ENCODE assay signal across 17 cellular contexts in genomic region chr1:54978528-54979326, GRCh38. TPM values are rescaled to one million over a fixed set of nuclear protein-coding genes. Genes with fewer than 3 reads are reported as not detected.
A peak's percentile ranks its signal among the peaks of the same experiment; 100 is the strongest.
DNase-seq lines count a peak whose midpoint lies in the region; FAIRE-seq and TF ChIP-seq lines count a peak whose summit lies in the region.
"Had no signal": no experiment of that assay in that cellular context is flagged by ENCODE, and none has a peak within 500 bp of the region (broad histone marks: within the 10 kb centered on the region; RNA-seq: fewer than 3 reads in every experiment).

No MANE protein-coding gene starts in this region.

- H3K23ac ChIP-seq in H1 (ENCODE audit: insufficient read length), result no peak overlapping the region

- H2BK15ac ChIP-seq in H1 (ENCODE audit: low read length), result no peak overlapping the region

- H4K91ac ChIP-seq in H1 (replicated peaks; ENCODE audit: insufficient read length, low read length), result no peak overlapping the region

- no peak overlapping the region for H2AK5ac ChIP-seq in H1 (ENCODE audit: low read depth, low read length)

- peaks cover under 1 to 8% (median 7%) of the 10 kb centered on the region in 4 experiments; a peak in 6 of 7 replicates for H3K4me1 ChIP-seq in H1 (replicated peaks in 1 of 4; ENCODE audit: control insufficient read depth in 3 of 4, insufficient read depth in 4 of 4, low read length in 3 of 4)

- no peak overlapping the region for H3K56ac ChIP-seq in H1 (replicated peaks; ENCODE audit: insufficient read length, low read depth, low read length)

- no peak for TF ChIP-seq EP300 in H1 (IDR thresholded peaks at IDR 0.05; ENCODE audit: borderline replicate concordance in 1 of 2, low read depth in 2 of 2, low read length in 2 of 2)

- 88% methylated on average over 9 of the region's 9 CpGs; no CpG with 5 or more reads in 1 of the 2 experiments for WGBS in H1 (ENCODE audit: extremely low coverage in 1 of 2, insufficient coverage in 1 of 2, insufficient read length in 1 of 2, insufficient replicate concordance in 2 of 2, low coverage in 1 of 2, low lambda C conversion rate in 2 of 2, missing lambda C conversion rate in 1 of 2), 2 experiments

- H2BK120ac ChIP-seq in H1 (replicated peaks; ENCODE audit: low read depth, low read length), result no peak overlapping the region

- H2BK5ac ChIP-seq in H1 (ENCODE audit: low read depth, low read length), result no peak overlapping the region

- H3K27me3 ChIP-seq in H1 (replicated peaks in 1 of 4; ENCODE audit: control insufficient read depth in 3 of 4, extremely low read depth in 1 of 4, insufficient read depth in 3 of 4, low read length in 3 of 4), result peaks cover 0 to 29% (median 18%) of the 10 kb centered on the region in 4 experiments; a peak in 6 of 7 replicates
- H3K27me3 ChIP-seq: MG63 had no signal

- peak overlapping the region; percentile 17; the same call in 1 of the 2 replicates for H2BK12ac ChIP-seq in H1 (ENCODE audit: low read depth, low read length)

- H3K27ac ChIP-seq in H1 (ENCODE audit: low read depth, low read length), result no peak overlapping the region

- no peak for TF ChIP-seq RAD21 in H1 (IDR thresholded peaks at IDR 0.05 in 1 of 2, conservative IDR thresholded peaks at IDR 0.05 in 1 of 2; ENCODE audit: low read depth in 2 of 2, low read length in 2 of 2)

- no peak overlapping the region for H2BK20ac ChIP-seq in H1 (ENCODE audit: low read length)

- H3K4me2 ChIP-seq in H1 (ENCODE audit: insufficient read depth in 1 of 2, low read depth in 2 of 2, low read length in 2 of 2), result no peak overlapping the region

- intact Hi-C loops in posterior vena cava (cut with DNase I), result no loop called here

- DNase-seq in GM10266 (ENCODE audit: extremely low spot score) (peak; percentile 6), NCI-H69 (lab: John Stamatoyannopoulos, UW) (peak; percentile 48), H1 (ENCODE audit: low read depth in 1 of 2, low spot score in 2 of 2) (no peak), posterior vena cava (ENCODE audit: low spot score) (peak; percentile 48), NCI-H2029 treated with DMSO at 0.1 percent for 48 hours (lab: John Stamatoyannopoulos, UW) (no peak), 8988T (no peak), cerebellum (ENCODE audit: low spot score) (no peak)
- DNase-seq: CD8-positive, alpha-beta memory T cell; EL; H9; Kasumi-1; NCI-H1092 treated with DMSO at 0.1 percent for 48 hours; NCI-H774 had no signal

- no peaks in the 10 kb centered on the region for H3K79me1 ChIP-seq in H1 (ENCODE audit: low read depth, low read length)

- peaks cover 8% of the 10 kb centered on the region for H3K23me2 ChIP-seq in H1 (ENCODE audit: low read depth, low read length)

- no peak for TF ChIP-seq POLR2A in H1 (IDR thresholded peaks at IDR 0.05; ENCODE audit: control extremely low read depth in 1 of 2, low read depth in 2 of 2, low read length in 2 of 2)

- no peaks in the 10 kb centered on the region for H3K36me3 ChIP-seq in H1 (ENCODE audit: control insufficient read depth in 2 of 4, insufficient read depth in 4 of 4, low read length in 3 of 4)
- H3K36me3 ChIP-seq: MG63 had no signal

- FAIRE-seq in H1 (lab: Jason Lieb, UNC), result no peak

- CTCF ChIA-PET in H1 (lab: Charles Lee; ENCODE audit: partially characterized antibody), result interaction anchor here (0.5 to 18.4 kb wide), 16 partner anchors 9 to 323 kb away, joined by 3 to 436 read pairs (median 4); no protein-coding TSS in a partner anchor

- TF ChIP-seq CTCF in GM10266 (IDR thresholded peaks at IDR 0.05; ENCODE audit: control insufficient read depth, insufficient read depth, low read depth, missing control alignments) (no peak), H1 (IDR thresholded peaks at IDR 0.05; ENCODE audit: control extremely low read depth in 1 of 3, insufficient read depth in 1 of 3, low read depth in 1 of 3, low read length in 3 of 3) (no peak)

- no peak overlapping the region for H3K14ac ChIP-seq in H1 (ENCODE audit: insufficient read length)

- H4K8ac ChIP-seq in H1 (ENCODE audit: extremely low read depth, insufficient read depth, low read length), result no peak overlapping the region

- H3K9me3 ChIP-seq in H1 (ENCODE audit: insufficient read depth in 2 of 2, low read depth in 1 of 2, low read length in 1 of 2), result no peaks in the 10 kb centered on the region
- H3K9me3 ChIP-seq: MG63 had no signal

- H3K4me3 ChIP-seq in H1 (ENCODE audit: extremely low read depth in 1 of 4, insufficient read depth in 2 of 4, low read depth in 3 of 4, low read length in 4 of 4), result no peak overlapping the region
- H3K4me3 ChIP-seq: MG63 had no signal

- no peak overlapping the region for H4K5ac ChIP-seq in H1 (ENCODE audit: insufficient read length, low read depth, low read length)

- no peaks in the 10 kb centered on the region for H3K79me2 ChIP-seq in H1 (ENCODE audit: control insufficient read depth in 1 of 2, insufficient read depth in 2 of 2, low read length in 2 of 2)

- H2AFZ ChIP-seq in H1 (ENCODE audit: low read length), result no peak overlapping the region

- no peaks in the 10 kb centered on the region for H4K20me1 ChIP-seq in H1 (replicated peaks in 1 of 2; ENCODE audit: control insufficient read depth in 1 of 2, insufficient read depth in 2 of 2, low read length in 2 of 2)

- H3K4ac ChIP-seq in H1 (replicated peaks; ENCODE audit: insufficient read length, low read depth, low read length), result no peak overlapping the region

- H3K9ac ChIP-seq in H1 (replicated peaks in 1 of 4; ENCODE audit: extremely low read depth in 1 of 4, low read depth in 3 of 4, low read length in 3 of 4), result no peak overlapping the region

- H3K18ac ChIP-seq in H1 (ENCODE audit: extremely low read depth, low read length), result no peak overlapping the region

- POLR2A ChIA-PET in H1 (lab: Charles Lee; ENCODE audit: partially characterized antibody), result interaction anchor here (1.6 kb wide), 1 partner anchor 10 kb away, joined by 3 read pairs; no protein-coding TSS in a partner anchor

TF ChIP-seq in H1, 55 proteins besides CTCF, POLR2A, EP300 and RAD21:
- TF ChIP-seq SRF (IDR thresholded peaks at IDR 0.05; ENCODE audit: low read depth, low read length), result no peak
- TF ChIP-seq, protein P1, sequence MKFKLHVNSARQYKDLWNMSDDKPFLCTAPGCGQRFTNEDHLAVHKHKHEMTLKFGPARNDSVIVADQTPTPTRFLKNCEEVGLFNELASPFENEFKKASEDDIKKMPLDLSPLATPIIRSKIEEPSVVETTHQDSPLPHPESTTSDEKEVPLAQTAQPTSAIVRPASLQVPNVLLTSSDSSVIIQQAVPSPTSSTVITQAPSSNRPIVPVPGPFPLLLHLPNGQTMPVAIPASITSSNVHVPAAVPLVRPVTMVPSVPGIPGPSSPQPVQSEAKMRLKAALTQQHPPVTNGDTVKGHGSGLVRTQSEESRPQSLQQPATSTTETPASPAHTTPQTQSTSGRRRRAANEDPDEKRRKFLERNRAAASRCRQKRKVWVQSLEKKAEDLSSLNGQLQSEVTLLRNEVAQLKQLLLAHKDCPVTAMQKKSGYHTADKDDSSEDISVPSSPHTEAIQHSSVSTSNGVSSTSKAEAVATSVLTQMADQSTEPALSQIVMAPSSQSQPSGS (IDR thresholded peaks at IDR 0.05; ENCODE audit: low read length), result no peak
- TF ChIP-seq SUZ12 (IDR thresholded peaks at IDR 0.05; ENCODE audit: low read length), result no peak
- no peak for TF ChIP-seq SIX5 (IDR thresholded peaks at IDR 0.05; ENCODE audit: low read depth, low read length)
- TF ChIP-seq POLR2AphosphoS5 (IDR thresholded peaks at IDR 0.05; ENCODE audit: low read depth, low read length), result no peak
- no peak for TF ChIP-seq EGR1 (IDR thresholded peaks at IDR 0.05; ENCODE audit: borderline replicate concordance, low read depth, low read length)
- no peak for TF ChIP-seq NRF1 (IDR thresholded peaks at IDR 0.05; ENCODE audit: low read depth, low read length)
- no peak for TF ChIP-seq ZNF274 (IDR thresholded peaks at IDR 0.05; ENCODE audit: borderline replicate concordance, extremely low read depth, low read length)
- no peak for TF ChIP-seq HDAC6 (IDR thresholded peaks at IDR 0.05; ENCODE audit: low read depth, low read length)
- no peak for TF ChIP-seq TBP (IDR thresholded peaks at IDR 0.05; ENCODE audit: low read depth, low read length)
- TF ChIP-seq TAF7 (optimal IDR thresholded peaks at IDR 0.05; ENCODE audit: borderline replicate concordance, low read depth, low read length), result no peak
- TF ChIP-seq MAFK (IDR thresholded peaks at IDR 0.05; ENCODE audit: low read depth, low read length), result no peak
- TF ChIP-seq CEBPB (IDR thresholded peaks at IDR 0.05; ENCODE audit: low read depth, low read length), result no peak
- no peak for TF ChIP-seq BACH1 (IDR thresholded peaks at IDR 0.05; ENCODE audit: low read length)
- no peak for TF ChIP-seq RNF2 (IDR thresholded peaks at IDR 0.05; ENCODE audit: borderline replicate concordance, low read depth, low read length, missing control alignments, poor library complexity, severe bottlenecking)

RNA-seq across cellular contexts. Expression of gene TMEM61, which starts 1.7 kb away (rescaled TPM):
- 0.50 and 0.54 TPM in 2 replicates for total RNA-seq in H1 (2021; fragmentation: NEBNext Ultra II Directional; extraction: Animal tissue kit (Norgen Biotek cat#: 25700))
- polyA plus RNA-seq in H1 (2011; rRNA removed), result 1.4 and 2.0 TPM in 2 replicates
- polyA plus RNA-seq in H1 (2011; cell fraction: cytosol; rRNA removed), result 0.88 TPM
- 1.2 TPM for polyA plus RNA-seq in H1 (2011; cell fraction: nucleus; rRNA removed)
- polyA plus RNA-seq in H1 (2012, experiment 1 of 2), result 0.25 to 0.92 TPM (median 0.80 TPM) in 3 of 4 replicates, not detected in the other
- polyA plus RNA-seq in H1 (2012, experiment 2 of 2), result 1.0 TPM
- polyA plus RNA-seq in H1 (2013, experiment 1 of 2), result 1.4 TPM
- polyA plus RNA-seq in H1 (2013, experiment 2 of 2), result 0.94 TPM
- polyA minus RNA-seq in H1 (2011; rRNA and poly(A)+ RNA removed), result 0.35 TPM in 1 of 2 replicates, not detected in the other
- polyA minus RNA-seq in H1 (2011; cell fraction: cytosol; rRNA and poly(A)+ RNA removed), result not detected
- not detected for polyA minus RNA-seq in H1 (2011; cell fraction: nucleus; rRNA and poly(A)+ RNA removed)
- 10 to 100 TPM in 1 of 2 donors, 1 to 10 TPM in 1; 3.0 to 11.0 TPM for total RNA-seq in posterior vena cava
- total RNA-seq in cerebellum, result 1.2 TPM
- total RNA-seq: CD8-positive, alpha-beta memory T cell; NCI-H460; SK-MEL-5 had no signal
- polyA plus RNA-seq: CD8-positive, alpha-beta memory T cell had no signal

RNA-seq across cellular contexts. Expression of gene BSND, which starts 20.0 kb away (rescaled TPM):
- total RNA-seq in H1 (2021; fragmentation: NEBNext Ultra II Directional; extraction: Animal tissue kit (Norgen Biotek cat#: 25700)), result 0.40 and 0.43 TPM in 2 replicates
- 0.52 and 0.68 TPM in 2 replicates for polyA plus RNA-seq in H1 (2011; rRNA removed)
- polyA plus RNA-seq in H1 (2011; cell fraction: cytosol; rRNA removed), result 0.67 TPM
- 1.0 TPM for polyA plus RNA-seq in H1 (2011; cell fraction: nucleus; rRNA removed)
- 0.37 to 0.74 TPM (median 0.55 TPM) in 4 replicates for polyA plus RNA-seq in H1 (2012, experiment 1 of 2)
- 0.50 TPM for polyA plus RNA-seq in H1 (2012, experiment 2 of 2)
- 0.26 TPM for polyA plus RNA-seq in H1 (2013, experiment 1 of 2)
- polyA plus RNA-seq in H1 (2013, experiment 2 of 2), result 0.26 TPM
- polyA minus RNA-seq in H1 (2011; rRNA and poly(A)+ RNA removed), result 0.39 and 0.54 TPM in 2 replicates
- polyA minus RNA-seq in H1 (2011; cell fraction: cytosol; rRNA and poly(A)+ RNA removed), result not detected
- 0.70 TPM for polyA minus RNA-seq in H1 (2011; cell fraction: nucleus; rRNA and poly(A)+ RNA removed)
- total RNA-seq in posterior vena cava, result not detected
- 0.09 TPM for total RNA-seq in cerebellum
- total RNA-seq: CD8-positive, alpha-beta memory T cell; NCI-H460; PC-3; SK-MEL-5 had no signal
- polyA plus RNA-seq: CD8-positive, alpha-beta memory T cell had no signal

Comparison
In these comparisons a context has a peak if more than half of its experiments do, and no peak if none do; other contexts are left out.
1. DNase-seq: peak in GM10266 (single experiment), NCI-H69 (single experiment) and posterior vena cava (single experiment); none in H1 (0 of 2), NCI-H2029 treated with DMSO at 0.1 percent for 48 hours (single experiment), 8988T (single experiment) and cerebellum (single experiment).